In genomic region chr22:48581821-48582469, GRCh38 we compare ENCODE assay signal across 16 cellular contexts.
DNase-seq lines count a peak whose midpoint lies in the region; ATAC-seq and TF ChIP-seq lines count a peak whose summit lies in the region.
"Had no signal": no experiment of that assay in that cellular context is flagged by ENCODE, and none has a peak within 500 bp of the region (broad histone marks: within the 10 kb centered on the region; RNA-seq: fewer than 3 reads in every experiment).

No MANE protein-coding gene starts in this region.

- no peak for TF ChIP-seq POLR2A in tibial nerve (IDR thresholded peaks at IDR 0.05)

- H3K27ac ChIP-seq in right atrium auricular region: no peak overlapping the region
- peak overlapping the region in 3 of 4 donors; percentile 1 to 92 (median 65) for H3K27ac ChIP-seq in tibial nerve
- no peak overlapping the region for H3K27ac ChIP-seq in RWPE1
- H3K27ac ChIP-seq: gastroesophageal sphincter, KMS-11, testis had no signal

- ATAC-seq in Right ventricle myocardium inferior: no peak
- ATAC-seq: gastroesophageal sphincter, left cardiac atrium had no signal

- POLR2A ChIA-PET in RWPE1 (lab: Yijun Ruan, JAX; ENCODE audit: low non-redundant PET): no interaction called here

- no peak for TF ChIP-seq EP300 in tibial nerve (IDR thresholded peaks at IDR 0.05)

- no peaks in the 10 kb centered on the region for H3K36me3 ChIP-seq in right atrium auricular region
- H3K36me3 ChIP-seq in MG63: no peaks in the 10 kb centered on the region
- no peaks in the 10 kb centered on the region for H3K36me3 ChIP-seq in tibial nerve
- H3K36me3 ChIP-seq: gastroesophageal sphincter had no signal

- intact Hi-C loops in Right ventricle myocardium inferior (cut with DNase I): no loop called here

- H3K9me3 ChIP-seq in right atrium auricular region (no peaks in the 10 kb centered on the region), MG63 (no peaks in the 10 kb centered on the region), tibial nerve (no peaks in the 10 kb centered on the region)
- H3K9me3 ChIP-seq: gastroesophageal sphincter, testis had no signal

- H3K27me3 ChIP-seq in right atrium auricular region: no peaks in the 10 kb centered on the region
- H3K27me3 ChIP-seq in MG63: peaks cover 6% of the 10 kb centered on the region
- H3K27me3 ChIP-seq in tibial nerve: no peaks in the 10 kb centered on the region
- H3K27me3 ChIP-seq: testis had no signal

- peak; percentile 35 for DNase-seq in Right ventricle myocardium inferior (ENCODE audit: missing footprints)
- no peak for DNase-seq in right atrium auricular region (ENCODE audit: low spot score)
- peak; percentile 12 for DNase-seq in MG63
- peak; percentile 0 for DNase-seq in fibroblast of pulmonary artery (ENCODE audit: low read depth)
- DNase-seq in tibial nerve (ENCODE audit: low spot score in 2 of 2): no peak
- DNase-seq in iPS-NIHi11 (ENCODE audit: low spot score): no peak
- DNase-seq in RWPE1 (ENCODE audit: low spot score): no peak
- DNase-seq: activated CD4-positive, alpha-beta T cell treated with anti-CD3 and anti-CD28 coated beads, Interleukin-2, amount 10 ng/mL, durations not matched to agents 24 days and 14 days; activated effector memory CD4-positive, alpha-beta T cell treated with anti-CD3 and anti-CD28 coated beads, Interleukin-2, amount 50 U/mL, for 16 hours; dorsolateral prefrontal cortex; left cardiac atrium; midbrain; NCI-H1092 treated with DMSO at 0.1 percent for 48 hours; testis had no signal

- 69 to 72% methylated on average over 19 of the region's 19 CpGs for WGBS in tibial nerve, 2 donors

- H3K4me1 ChIP-seq in right atrium auricular region: no peaks in the 10 kb centered on the region
- H3K4me1 ChIP-seq in tibial nerve: peaks cover 0 to 56% (median 3%) of the 10 kb centered on the region in 4 donors
- H3K4me1 ChIP-seq: testis had no signal

- H3K4me3 ChIP-seq in right atrium auricular region (no peak overlapping the region), MG63 (no peak overlapping the region), fibroblast of pulmonary artery (replicated peaks; ENCODE audit: low read depth, low read length) (no peak overlapping the region), tibial nerve (no peak overlapping the region)
- H3K4me3 ChIP-seq: dorsolateral prefrontal cortex, gastroesophageal sphincter, testis had no signal

- CTCF ChIA-PET in RWPE1 (lab: Yijun Ruan, JAX): no interaction called here

- TF ChIP-seq CTCF in right atrium auricular region (IDR thresholded peaks at IDR 0.05) (no peak), fibroblast of pulmonary artery (IDR thresholded peaks at IDR 0.05; ENCODE audit: low read length, missing control alignments) (no peak), tibial nerve (IDR thresholded peaks at IDR 0.05) (no peak), RWPE1 (conservative IDR thresholded peaks at IDR 0.05; ENCODE audit: low read depth) (no peak)

Comparison
In these comparisons a context has a peak if more than half of its experiments do, and no peak if none do; other contexts are left out.
1. DNase-seq: peak in Right ventricle myocardium inferior (single experiment), MG63 (single experiment) and fibroblast of pulmonary artery (single experiment); none in right atrium auricular region (single experiment), tibial nerve (0 of 2), iPS-NIHi11 (single experiment) and RWPE1 (single experiment).
2. H3K27ac ChIP-seq: peak in tibial nerve (3 of 4); none in right atrium auricular region (0 of 2) and RWPE1 (single experiment).